ENCODE assay signal across 9 cellular contexts in the genomic region with DNA sequence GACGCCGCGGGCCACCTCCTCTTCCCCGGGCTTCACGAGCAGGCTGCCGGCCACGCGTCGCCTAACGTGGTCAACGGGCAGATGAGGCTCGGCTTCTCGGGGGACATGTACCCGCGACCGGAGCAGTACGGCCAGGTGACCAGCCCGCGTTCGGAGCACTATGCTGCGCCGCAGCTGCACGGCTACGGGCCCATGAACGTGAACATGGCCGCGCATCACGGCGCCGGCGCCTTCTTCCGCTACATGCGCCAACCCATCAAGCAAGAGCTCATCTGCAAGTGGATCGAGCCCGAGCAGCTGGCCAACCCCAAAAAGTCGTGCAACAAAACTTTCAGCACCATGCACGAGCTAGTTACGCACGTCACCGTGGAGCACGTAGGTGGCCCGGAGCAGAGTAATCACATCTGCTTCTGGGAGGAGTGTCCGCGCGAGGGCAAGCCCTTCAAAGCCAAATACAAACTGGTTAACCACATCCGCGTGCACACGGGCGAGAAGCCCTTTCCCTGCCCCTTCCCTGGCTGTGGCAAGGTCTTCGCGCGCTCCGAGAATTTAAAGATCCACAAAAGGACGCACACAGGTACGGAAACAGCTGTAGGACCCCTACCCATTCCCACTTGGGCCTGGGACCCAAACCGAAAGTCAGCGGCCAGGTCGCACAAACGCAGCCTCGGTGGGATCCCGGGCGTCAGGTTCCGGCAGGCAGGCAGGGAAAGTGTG. TPM values are rescaled to one million over a fixed set of nuclear protein-coding genes. Genes with fewer than 3 reads are reported as not detected.
DNase-seq lines count a peak whose midpoint lies in the region; ATAC-seq and TF ChIP-seq lines count a peak whose summit lies in the region.
"Had no signal": no experiment of that assay in that cellular context is flagged by ENCODE, and none has a peak within 500 bp of the region (broad histone marks: within the 10 kb centered on the region; RNA-seq: fewer than 3 reads in every experiment).

No MANE protein-coding gene starts in this region.

- peaks cover 32% of the 10 kb centered on the region for H3K4me1 Mint-ChIP-seq in activated naive CD8-positive, alpha-beta T cell treated with anti-CD3 and anti-CD28 coated beads, Interleukin-2, amount 50 U/mL, for 24 hours

- H3K27me3 ChIP-seq in heart left ventricle = peaks cover 92 to 100% (median 98%) of the 10 kb centered on the region in 9 donors

- H3K9me3 ChIP-seq in heart left ventricle = peaks cover 0 to 7% (median 0%) of the 10 kb centered on the region in 12 donors

- peaks cover 81% of the 10 kb centered on the region for H3K27me3 Mint-ChIP-seq in activated naive CD8-positive, alpha-beta T cell treated with anti-CD3 and anti-CD28 coated beads, Interleukin-2, amount 50 U/mL, for 24 hours

- TF ChIP-seq POLR2A in heart left ventricle (IDR thresholded peaks at IDR 0.05) (no peak), lower leg skin (IDR thresholded peaks at IDR 0.05) (no peak)

- 1 to 4% (median 2%) methylated on average over 44 to 63 of the region's 63 CpGs for WGBS in heart left ventricle, 4 donors
- WGBS in lower leg skin, 2 donors = 2 to 5% methylated on average over 47 to 55 of the region's 63 CpGs
- WGBS in urinary bladder = 2% methylated on average over 63 of the region's 63 CpGs

- H3K9me3 Mint-ChIP-seq in activated naive CD8-positive, alpha-beta T cell treated with anti-CD3 and anti-CD28 coated beads, Interleukin-2, amount 50 U/mL, for 24 hours = peaks cover 22% of the 10 kb centered on the region

- H3K27ac ChIP-seq in heart left ventricle (no peak overlapping the region), urinary bladder (ENCODE audit: low read depth) (no peak overlapping the region)

- H3K27ac Mint-ChIP-seq in activated naive CD8-positive, alpha-beta T cell treated with anti-CD3 and anti-CD28 coated beads, Interleukin-2, amount 50 U/mL, for 24 hours = peak overlapping the region; percentile 79

- ATAC-seq in heart left ventricle (no peak), left cardiac atrium (no peak), GM18861 (IDR thresholded peaks at IDR 0.05; ENCODE audit: unreplicated experiment) (no peak)
- no peak for ATAC-seq in activated naive CD8-positive, alpha-beta T cell treated with anti-CD3 and anti-CD28 coated beads, Interleukin-2, amount 50 U/mL, for 24 hours

- H3K4me3 ChIP-seq in heart left ventricle (peak overlapping the region; percentile 7 to 42 (median 30)), lower leg skin (ENCODE audit: low read depth, poor library complexity, severe bottlenecking) (peak overlapping the region; percentile 32), urinary bladder (ENCODE audit: low read depth, low read length) (peak overlapping the region; percentile 24)

- peak overlapping the region; percentile 49 for H3K4me3 Mint-ChIP-seq in activated naive CD8-positive, alpha-beta T cell treated with anti-CD3 and anti-CD28 coated beads, Interleukin-2, amount 50 U/mL, for 24 hours

- peaks cover 0 to 48% (median 24%) of the 10 kb centered on the region in 12 donors for H3K4me1 ChIP-seq in heart left ventricle
- peaks cover 3% of the 10 kb centered on the region for H3K4me1 ChIP-seq in urinary bladder (ENCODE audit: insufficient read depth)

- intact Hi-C loops in heart left ventricle (cut with DNase I) = loop anchor here in 1 of 10 donors (10.0 kb wide), 1 partner anchor 46 kb away; no protein-coding TSS in a partner anchor
- intact Hi-C loops in left cardiac atrium (cut with DNase I) = no loop called here
- intact Hi-C loops in lower leg skin (cut with DNase I; ENCODE audit: low total_unique reads) = no loop called here

- no peak for DNase-seq in heart left ventricle
- no peak for DNase-seq in left cardiac atrium
- no peak for DNase-seq in activated naive CD8-positive, alpha-beta T cell treated with anti-CD3 and anti-CD28 coated beads, Interleukin-2, amount 50 U/mL, for 24 hours
- peak in 1 of 2 donors; percentile 93 for DNase-seq in lower leg skin (ENCODE audit: low spot score in 2 of 2)
- no peak for DNase-seq in central memory CD4-positive, alpha-beta T cell
- DNase-seq in NCI-H2029 treated with DMSO at 0.1 percent for 48 hours (lab: John Stamatoyannopoulos, UW) = no peak
- DNase-seq: NCI-H526 had no signal

- H3K36me3 Mint-ChIP-seq in activated naive CD8-positive, alpha-beta T cell treated with anti-CD3 and anti-CD28 coated beads, Interleukin-2, amount 50 U/mL, for 24 hours (ENCODE audit: low read depth) = peaks cover 31% of the 10 kb centered on the region

- TF ChIP-seq CTCF in heart left ventricle (IDR thresholded peaks at IDR 0.05) = no peak
- no peak for TF ChIP-seq CTCF in lower leg skin (IDR thresholded peaks at IDR 0.05)

- no peaks in the 10 kb centered on the region for H3K36me3 ChIP-seq in heart left ventricle
- H3K36me3 ChIP-seq in urinary bladder (ENCODE audit: insufficient read depth) = no peaks in the 10 kb centered on the region

RNA-seq across cellular contexts. Expression of gene ZIC1, which starts 1.5 kb away (rescaled TPM):
- total RNA-seq in heart left ventricle (under 1 TPM in 1 of 9 donors, not detected in 8; 0.42 TPM), left cardiac atrium (not detected), lower leg skin (1 to 10 TPM in 2 of 4 donors, under 1 TPM in 2; 0.30 to 2.9 (median 1.1) TPM), urinary bladder (not detected)
- polyA plus RNA-seq in heart left ventricle (not detected), urinary bladder (not detected)

RNA-seq across cellular contexts. Expression of gene ZIC4, which starts 4.3 kb away (rescaled TPM):
- total RNA-seq in heart left ventricle = not detected
- not detected for polyA plus RNA-seq in heart left ventricle
- not detected for total RNA-seq in left cardiac atrium
- total RNA-seq in lower leg skin = under 1 TPM in 2 of 4 donors, not detected in 2; 0.10 TPM
- not detected for total RNA-seq in urinary bladder
- polyA plus RNA-seq in urinary bladder = not detected
